In genomic region chr14:104393898-104394605, GRCh38 we compare ENCODE assay signal across 9 cellular contexts.
DNase-seq lines count a peak whose midpoint lies in the region; ATAC-seq and TF ChIP-seq lines count a peak whose summit lies in the region.
"Had no signal": no experiment of that assay in that cellular context is flagged by ENCODE, and none has a peak within 500 bp of the region (broad histone marks: within the 10 kb centered on the region; RNA-seq: fewer than 3 reads in every experiment).

No MANE protein-coding gene starts in this region.

- peak; percentile 84 for ATAC-seq in activated T-helper 17 cell treated with anti-CD3 and anti-CD28 coated beads, Interleukin-2, amount 50 U/mL, for 72 hours (replicated peaks)
- ATAC-seq in HG02623 (IDR thresholded peaks at IDR 0.05; ENCODE audit: unreplicated experiment) = no peak
- ATAC-seq: K562 had no signal

- 49% methylated on average over 13 of the region's 15 CpGs; no CpG with 5 or more reads in 1 of the 2 donors for WGBS in transverse colon (ENCODE audit: low coverage in 1 of 2), 2 donors

- TF ChIP-seq EP300 in transverse colon (IDR thresholded peaks at IDR 0.05; ENCODE audit: low read depth) = no peak

- TF ChIP-seq CTCF in transverse colon (IDR thresholded peaks at IDR 0.05) (no peak), nephron progenitor cell (IDR thresholded peaks at IDR 0.05) (no peak)

- H3K27me3 Mint-ChIP-seq in activated T-helper 17 cell treated with anti-CD3 and anti-CD28 coated beads, Interleukin-2, amount 50 U/mL, for 72 hours = no peaks in the 10 kb centered on the region
- H3K27me3 Mint-ChIP-seq in nephron progenitor cell (ENCODE audit: low read depth, poor library complexity) = peaks cover 33% of the 10 kb centered on the region

- in situ Hi-C loops in transverse colon (cut with MboI; ENCODE audit: low pct_ligation_motif_present in 1 of 4, low pct_unique_long_range_greater_than_20kb in 1 of 4, low sequenced_read_pairs in 3 of 4) = no loop called here

- peak overlapping the region; percentile 44 for H3K4me3 Mint-ChIP-seq in activated T-helper 17 cell treated with anti-CD3 and anti-CD28 coated beads, Interleukin-2, amount 50 U/mL, for 72 hours
- H3K4me3 Mint-ChIP-seq in nephron progenitor cell = no peak overlapping the region

- no peak overlapping the region for H3K27ac ChIP-seq in transverse colon
- H3K27ac ChIP-seq: uterus had no signal

- DNase-seq in RPMI8226 = peak; percentile 79
- peak; percentile 76 for DNase-seq in mesenteric fat pad (ENCODE audit: low spot score)
- peak; percentile 59 for DNase-seq in transverse colon
- no peak for DNase-seq in nephron progenitor cell
- DNase-seq in medulla oblongata (ENCODE audit: extremely low spot score) = no peak

- no peaks in the 10 kb centered on the region for H3K4me1 ChIP-seq in transverse colon
- H3K4me1 ChIP-seq: uterus had no signal

- H3K36me3 Mint-ChIP-seq in activated T-helper 17 cell treated with anti-CD3 and anti-CD28 coated beads, Interleukin-2, amount 50 U/mL, for 72 hours (ENCODE audit: low read depth) = no peaks in the 10 kb centered on the region
- H3K36me3 Mint-ChIP-seq in nephron progenitor cell (ENCODE audit: low read depth) = peaks cover 13% of the 10 kb centered on the region

- H3K4me3 ChIP-seq in transverse colon = no peak overlapping the region
- H3K4me3 ChIP-seq: K562, uterus had no signal

- no peaks in the 10 kb centered on the region for H3K27me3 ChIP-seq in transverse colon
- H3K27me3 ChIP-seq: uterus had no signal

- intact Hi-C loops in transverse colon (cut with DNase I; ENCODE audit: low total_unique reads) = no loop called here

- peak overlapping the region; percentile 66 for H3K27ac Mint-ChIP-seq in activated T-helper 17 cell treated with anti-CD3 and anti-CD28 coated beads, Interleukin-2, amount 50 U/mL, for 72 hours
- H3K27ac Mint-ChIP-seq in nephron progenitor cell = no peak overlapping the region

- H3K9me3 Mint-ChIP-seq in activated T-helper 17 cell treated with anti-CD3 and anti-CD28 coated beads, Interleukin-2, amount 50 U/mL, for 72 hours = peaks cover 9% of the 10 kb centered on the region
- peaks cover 40% of the 10 kb centered on the region for H3K9me3 Mint-ChIP-seq in nephron progenitor cell

- H3K9me3 ChIP-seq in transverse colon = peaks cover 9 to 10% of the 10 kb centered on the region in 2 donors
- H3K9me3 ChIP-seq: uterus had no signal

- TF ChIP-seq POLR2A in transverse colon (IDR thresholded peaks at IDR 0.05) = no peak

- H3K4me1 Mint-ChIP-seq in activated T-helper 17 cell treated with anti-CD3 and anti-CD28 coated beads, Interleukin-2, amount 50 U/mL, for 72 hours = peaks cover 35% of the 10 kb centered on the region
- peaks cover 27% of the 10 kb centered on the region for H3K4me1 Mint-ChIP-seq in nephron progenitor cell

- no peaks in the 10 kb centered on the region for H3K36me3 ChIP-seq in transverse colon
- H3K36me3 ChIP-seq: uterus had no signal

Comparison
In these comparisons a context has a peak if more than half of its experiments do, and no peak if none do; other contexts are left out.
1. DNase-seq: peak in RPMI8226 (single experiment), mesenteric fat pad (single experiment) and transverse colon (single experiment); none in nephron progenitor cell (single experiment) and medulla oblongata (single experiment).